In genomic region chr19:12782174-12782423, GRCh38 we compare ENCODE assay signal across 8 cellular contexts. TPM values are rescaled to one million over a fixed set of nuclear protein-coding genes. Genes with fewer than 3 reads are reported as not detected.
DNase-seq lines count a peak whose midpoint lies in the region; ATAC-seq and TF ChIP-seq lines count a peak whose summit lies in the region.

No MANE protein-coding gene starts in this region.

- H3K36me3 Mint-ChIP-seq in activated naive CD4-positive, alpha-beta T cell treated with anti-CD3 and anti-CD28 coated beads for 36 hours (ENCODE audit: low read depth) = no peaks in the 10 kb centered on the region
- H3K36me3 Mint-ChIP-seq in type B pancreatic cell = no peaks in the 10 kb centered on the region

- no peaks in the 10 kb centered on the region for H3K9me3 Mint-ChIP-seq in activated naive CD4-positive, alpha-beta T cell treated with anti-CD3 and anti-CD28 coated beads for 36 hours
- H3K9me3 Mint-ChIP-seq in type B pancreatic cell = no peaks in the 10 kb centered on the region

- TF ChIP-seq CTCF in adrenal gland (IDR thresholded peaks at IDR 0.05) = no peak
- no peak for TF ChIP-seq CTCF in left lung (IDR thresholded peaks at IDR 0.05)
- no peak for TF ChIP-seq CTCF in type B pancreatic cell (conservative IDR thresholded peaks at IDR 0.05)

- no peaks in the 10 kb centered on the region for H3K27me3 Mint-ChIP-seq in activated naive CD4-positive, alpha-beta T cell treated with anti-CD3 and anti-CD28 coated beads for 36 hours (ENCODE audit: low read depth)
- H3K27me3 Mint-ChIP-seq in type B pancreatic cell = peaks cover 5% of the 10 kb centered on the region

- no peak for ATAC-seq in left lung

- peak overlapping the region; percentile 93 for H3K27ac Mint-ChIP-seq in activated naive CD4-positive, alpha-beta T cell treated with anti-CD3 and anti-CD28 coated beads for 36 hours
- H3K27ac Mint-ChIP-seq in type B pancreatic cell = peak overlapping the region; percentile 94

- no peaks in the 10 kb centered on the region for H3K36me3 ChIP-seq in adrenal gland (replicated peaks in 1 of 2)
- no peaks in the 10 kb centered on the region for H3K36me3 ChIP-seq in left lung

- peak in 1 of 2 donors; percentile 59 for TF ChIP-seq POLR2A in adrenal gland (IDR thresholded peaks at IDR 0.05)

- H3K4me3 Mint-ChIP-seq in activated naive CD4-positive, alpha-beta T cell treated with anti-CD3 and anti-CD28 coated beads for 36 hours = peak overlapping the region; percentile 74
- H3K4me3 Mint-ChIP-seq in type B pancreatic cell = peak overlapping the region; percentile 97

- peak overlapping the region in 2 of 4 donors; percentile 17 to 54 for H3K4me3 ChIP-seq in adrenal gland
- H3K4me3 ChIP-seq in left lung = peak overlapping the region; percentile 29 to 42

- no peak for DNase-seq in activated naive CD4-positive, alpha-beta T cell treated with anti-CD3 and anti-CD28 coated beads for 36 hours
- DNase-seq in activated naive CD4-positive, alpha-beta T cell treated with Interleukin-2 at 50 U/mL for 16 hours = no peak
- DNase-seq in adrenal gland (peak in 1 of 7 donors; percentile 88), left lung (no peak), type B pancreatic cell (ENCODE audit: extremely low spot score, unreplicated experiment) (no peak), DMS153 (lab: John Stamatoyannopoulos, UW) (no peak), GM19238 (ENCODE audit: insufficient read length, low spot score) (no peak)
- no peak for DNase-seq in stimulated activated naive CD4-positive, alpha-beta T cell treated with Interleukin-2 at 50 U/mL for 16 hours (lab: John Stamatoyannopoulos, UW)

- peaks cover 36% of the 10 kb centered on the region for H3K4me1 Mint-ChIP-seq in activated naive CD4-positive, alpha-beta T cell treated with anti-CD3 and anti-CD28 coated beads for 36 hours (ENCODE audit: low read depth)
- peaks cover 20% of the 10 kb centered on the region for H3K4me1 Mint-ChIP-seq in type B pancreatic cell (ENCODE audit: unreplicated experiment)

- CTCF ChIA-PET in activated naive CD4-positive, alpha-beta T cell treated with anti-CD3 and anti-CD28 coated beads for 36 hours (lab: Charles Lee) = interaction anchor here (1.4 to 3.1 kb wide), 3 partner anchors 12 to 22 kb away, joined by 3 to 40 read pairs (median 4); partner anchors contain the start of gene JUNB

- H3K27ac ChIP-seq in adrenal gland (peak overlapping the region; percentile 75 to 99 (median 87)), left lung (peak overlapping the region; percentile 99 to 100)

- WGBS in adrenal gland, 4 donors = 0 to 1% (median 0%) methylated on average over 9 to 12 of the region's 12 CpGs

- intact Hi-C loops in activated naive CD4-positive, alpha-beta T cell treated with anti-CD3 and anti-CD28 coated beads for 36 hours (cut with micrococcal nuclease) = loop anchor here (1.0 to 10.0 kb wide), 4 partner anchors 9 to 1063 kb away; partner anchors contain the start of genes CALR, JUNB and LYL1
- intact Hi-C loops in adrenal gland (cut with DNase I) (no loop called here), left lung (cut with DNase I) (no loop called here)

- H3K4me1 ChIP-seq in adrenal gland (replicated peaks in 1 of 2) = peaks cover 32 to 62% of the 10 kb centered on the region in 2 donors
- peaks cover 48 to 92% of the 10 kb centered on the region in 2 donors for H3K4me1 ChIP-seq in left lung

- H3K27me3 ChIP-seq in adrenal gland = no peaks in the 10 kb centered on the region
- no peaks in the 10 kb centered on the region for H3K27me3 ChIP-seq in left lung

- H3K9me3 ChIP-seq in adrenal gland (replicated peaks in 1 of 3) (no peaks in the 10 kb centered on the region), left lung (no peaks in the 10 kb centered on the region)

RNA-seq across cellular contexts. Expression of gene HOOK2, which starts 6.7 kb away (rescaled TPM):
- 10 to 100 TPM; 14.0 to 14.9 TPM for total RNA-seq in activated naive CD4-positive, alpha-beta T cell treated with anti-CD3 and anti-CD28 coated beads for 36 hours
- total RNA-seq in adrenal gland (10 to 100 TPM; 10.2 to 38.3 (median 29.1) TPM), left lung (10 to 100 TPM; 57.7 to 57.9 TPM), type B pancreatic cell (ENCODE audit: low replicate concordance) (50.1 and 55.0 TPM in 2 replicates)
- polyA plus RNA-seq in adrenal gland = 10 to 100 TPM in 2 of 3 donors, 1 to 10 TPM in 1; 6.3 to 99.7 (median 69.3) TPM

RNA-seq across cellular contexts. Expression of gene JUNB, which starts 9.2 kb away (rescaled TPM):
- total RNA-seq in activated naive CD4-positive, alpha-beta T cell treated with anti-CD3 and anti-CD28 coated beads for 36 hours = 100 to 1,000 TPM; 292 to 296 TPM
- total RNA-seq in adrenal gland (100 to 1,000 TPM; 194 to 594 (median 354) TPM), left lung (100 to 1,000 TPM; 131 to 135 TPM), type B pancreatic cell (ENCODE audit: low replicate concordance) (31.3 and 116 TPM in 2 replicates)
- polyA plus RNA-seq in adrenal gland = 100 to 1,000 TPM in 2 of 3 donors, 1 to 10 TPM in 1; 4.2 to 291 (median 104) TPM

RNA-seq across cellular contexts. Expression of gene PRDX2, which starts 19.5 kb away (rescaled TPM):
- total RNA-seq in activated naive CD4-positive, alpha-beta T cell treated with anti-CD3 and anti-CD28 coated beads for 36 hours = 100 to 1,000 TPM; 237 to 249 TPM
- total RNA-seq in adrenal gland = 1,000 to 10,000 TPM in 2 of 8 donors, 100 to 1,000 TPM in 6; 597 to 1,131 (median 835) TPM
- polyA plus RNA-seq in adrenal gland = 100 to 1,000 TPM; 146 to 957 (median 364) TPM
- 100 to 1,000 TPM; 186 to 217 TPM for total RNA-seq in left lung
- total RNA-seq in type B pancreatic cell (ENCODE audit: low replicate concordance) = 416 and 497 TPM in 2 replicates

RNA-seq across cellular contexts. Expression of gene THSD8, which starts 19.8 kb away (rescaled TPM):
- total RNA-seq in activated naive CD4-positive, alpha-beta T cell treated with anti-CD3 and anti-CD28 coated beads for 36 hours = 10 to 100 TPM; 41.4 to 43.2 TPM
- total RNA-seq in adrenal gland = 1 to 10 TPM in 4 of 8 donors, not detected in 4; 1.8 to 5.2 (median 4.3) TPM
- polyA plus RNA-seq in adrenal gland = 1 to 10 TPM; 3.5 to 5.6 (median 4.4) TPM
- total RNA-seq in left lung = 1 to 10 TPM; 6.6 to 9.0 TPM
- 10.1 and 19.4 TPM in 2 replicates for total RNA-seq in type B pancreatic cell (ENCODE audit: low replicate concordance)

RNA-seq across cellular contexts. Expression of gene RNASEH2A, which starts 24.3 kb away (rescaled TPM):
- total RNA-seq in activated naive CD4-positive, alpha-beta T cell treated with anti-CD3 and anti-CD28 coated beads for 36 hours = 10 to 100 TPM; 54.8 to 55.6 TPM
- total RNA-seq in adrenal gland (1 to 10 TPM; 2.8 to 8.6 (median 6.2) TPM), left lung (10 to 100 TPM; 10.9 to 16.6 TPM), type B pancreatic cell (ENCODE audit: low replicate concordance) (13.7 and 37.2 TPM in 2 replicates)
- polyA plus RNA-seq in adrenal gland = 1 to 10 TPM; 1.8 to 4.3 (median 3.4) TPM
